ENCODE assay signal across 1 cellular context in the genomic region with DNA sequence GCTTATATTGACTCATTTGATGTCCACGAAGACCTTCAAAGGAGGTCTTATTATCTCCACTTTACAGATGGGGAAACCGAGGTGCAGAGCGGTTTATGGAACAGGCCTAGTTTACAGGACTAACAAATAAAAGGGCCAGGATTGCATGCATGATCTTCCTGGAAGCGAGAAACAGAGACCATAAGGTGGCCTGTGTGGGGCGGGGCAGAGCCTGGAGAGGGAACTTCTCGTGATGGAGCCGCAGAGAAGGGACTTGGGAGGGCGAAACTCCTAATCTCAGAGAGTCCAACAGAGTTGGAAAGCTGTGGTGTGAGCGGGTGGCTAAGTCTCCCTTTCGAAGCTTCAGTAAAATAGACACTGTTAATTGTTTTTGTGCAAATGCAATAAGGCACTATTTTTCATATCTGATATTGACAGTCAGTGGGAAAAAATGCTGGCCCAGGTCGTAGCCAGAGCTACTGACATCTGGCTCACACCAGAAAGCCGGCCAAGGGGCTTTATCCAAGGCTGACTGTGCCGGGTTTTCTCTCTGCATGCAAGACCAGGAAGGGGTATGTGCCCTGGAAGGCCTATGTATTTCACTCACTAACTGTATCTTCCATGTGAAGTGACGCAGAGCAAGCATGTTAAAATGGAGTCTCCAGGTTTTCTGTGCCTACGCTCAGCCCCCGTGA.
TF ChIP-seq lines count a peak whose summit lies in the region.

No MANE protein-coding gene starts in this region.

TF ChIP-seq in WTC11, 78 proteins besides CTCF, POLR2A, EP300 and RAD21:
- TF ChIP-seq, protein P1, sequence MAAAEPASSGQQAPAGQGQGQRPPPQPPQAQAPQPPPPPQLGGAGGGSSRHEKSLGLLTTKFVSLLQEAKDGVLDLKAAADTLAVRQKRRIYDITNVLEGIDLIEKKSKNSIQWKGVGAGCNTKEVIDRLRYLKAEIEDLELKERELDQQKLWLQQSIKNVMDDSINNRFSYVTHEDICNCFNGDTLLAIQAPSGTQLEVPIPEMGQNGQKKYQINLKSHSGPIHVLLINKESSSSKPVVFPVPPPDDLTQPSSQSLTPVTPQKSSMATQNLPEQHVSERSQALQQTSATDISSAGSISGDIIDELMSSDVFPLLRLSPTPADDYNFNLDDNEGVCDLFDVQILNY (CRISPR knock-in tag; IDR thresholded peaks at IDR 0.05), result no peak
- TF ChIP-seq, protein P2, sequence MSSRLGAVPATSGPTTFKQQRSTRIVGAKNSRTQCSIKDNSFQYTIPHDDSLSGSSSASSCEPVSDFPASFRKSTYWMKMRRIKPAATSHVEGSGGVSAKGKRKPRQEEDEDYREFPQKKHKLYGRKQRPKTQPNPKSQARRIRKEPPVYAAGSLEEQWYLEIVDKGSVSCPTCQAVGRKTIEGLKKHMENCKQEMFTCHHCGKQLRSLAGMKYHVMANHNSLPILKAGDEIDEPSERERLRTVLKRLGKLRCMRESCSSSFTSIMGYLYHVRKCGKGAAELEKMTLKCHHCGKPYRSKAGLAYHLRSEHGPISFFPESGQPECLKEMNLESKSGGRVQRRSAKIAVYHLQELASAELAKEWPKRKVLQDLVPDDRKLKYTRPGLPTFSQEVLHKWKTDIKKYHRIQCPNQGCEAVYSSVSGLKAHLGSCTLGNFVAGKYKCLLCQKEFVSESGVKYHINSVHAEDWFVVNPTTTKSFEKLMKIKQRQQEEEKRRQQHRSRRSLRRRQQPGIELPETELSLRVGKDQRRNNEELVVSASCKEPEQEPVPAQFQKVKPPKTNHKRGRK (CRISPR knock-in tag; IDR thresholded peaks at IDR 0.05; ENCODE audit: borderline replicate concordance), result no peak
- TF ChIP-seq, protein P3, sequence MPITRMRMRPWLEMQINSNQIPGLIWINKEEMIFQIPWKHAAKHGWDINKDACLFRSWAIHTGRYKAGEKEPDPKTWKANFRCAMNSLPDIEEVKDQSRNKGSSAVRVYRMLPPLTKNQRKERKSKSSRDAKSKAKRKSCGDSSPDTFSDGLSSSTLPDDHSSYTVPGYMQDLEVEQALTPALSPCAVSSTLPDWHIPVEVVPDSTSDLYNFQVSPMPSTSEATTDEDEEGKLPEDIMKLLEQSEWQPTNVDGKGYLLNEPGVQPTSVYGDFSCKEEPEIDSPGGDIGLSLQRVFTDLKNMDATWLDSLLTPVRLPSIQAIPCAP (CRISPR knock-in tag; IDR thresholded peaks at IDR 0.05), result no peak
- TF ChIP-seq, protein P4, sequence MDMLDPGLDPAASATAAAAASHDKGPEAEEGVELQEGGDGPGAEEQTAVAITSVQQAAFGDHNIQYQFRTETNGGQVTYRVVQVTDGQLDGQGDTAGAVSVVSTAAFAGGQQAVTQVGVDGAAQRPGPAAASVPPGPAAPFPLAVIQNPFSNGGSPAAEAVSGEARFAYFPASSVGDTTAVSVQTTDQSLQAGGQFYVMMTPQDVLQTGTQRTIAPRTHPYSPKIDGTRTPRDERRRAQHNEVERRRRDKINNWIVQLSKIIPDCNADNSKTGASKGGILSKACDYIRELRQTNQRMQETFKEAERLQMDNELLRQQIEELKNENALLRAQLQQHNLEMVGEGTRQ (CRISPR knock-in tag; IDR thresholded peaks at IDR 0.05), result no peak
- no peak for TF ChIP-seq FOXP1 (CRISPR knock-in tag; IDR thresholded peaks at IDR 0.05; ENCODE audit: borderline replicate concordance)
